In the genomic region with DNA sequence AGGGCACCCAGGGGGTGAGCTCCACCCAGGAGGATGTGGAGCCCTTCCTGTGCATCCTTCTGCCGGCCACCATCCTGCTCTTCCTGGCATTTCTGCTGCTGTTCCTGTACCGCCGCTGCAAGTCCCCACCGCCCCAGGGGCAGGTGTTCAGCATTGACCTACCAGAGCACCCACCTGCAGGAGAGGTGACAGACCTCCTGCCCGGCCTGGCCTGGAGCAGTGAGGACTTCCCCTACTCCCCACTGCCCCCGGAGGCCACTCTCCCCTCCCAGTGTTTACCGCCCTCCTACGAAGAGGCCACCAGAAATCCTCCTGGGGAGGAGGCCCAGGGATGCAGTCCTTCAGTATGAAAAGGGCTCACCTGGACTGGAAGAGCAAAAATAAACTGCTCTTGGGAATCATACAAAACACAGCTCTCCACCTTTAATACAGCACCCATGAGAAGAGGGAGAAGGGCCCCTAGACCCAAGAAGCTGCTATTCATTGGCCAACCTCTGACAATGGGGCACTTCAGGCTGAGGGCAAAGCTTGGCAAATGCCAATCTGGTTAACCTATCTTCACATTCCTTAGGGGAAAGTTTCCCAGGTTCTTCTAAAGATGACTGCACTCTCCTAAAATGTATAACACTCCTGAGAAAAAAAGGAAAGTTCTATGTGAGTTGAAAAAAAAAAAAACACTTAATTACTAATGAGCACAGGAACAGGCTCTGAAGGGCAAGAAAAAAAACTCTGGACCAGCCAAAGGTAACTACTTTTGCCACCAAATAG, we compare ENCODE assay signal across 22 cellular contexts. TPM values are rescaled to one million over a fixed set of nuclear protein-coding genes. Genes with fewer than 3 reads are reported as not detected.
DNase-seq lines count a peak whose midpoint lies in the region; ATAC-seq, FAIRE-seq and TF ChIP-seq lines count a peak whose summit lies in the region.
"Had no signal": no experiment of that assay in that cellular context is flagged by ENCODE, and none has a peak within 500 bp of the region (broad histone marks: within the 10 kb centered on the region; RNA-seq: fewer than 3 reads in every experiment).

No MANE protein-coding gene starts in this region.

- ATAC-seq in natural killer cell (no peak), pancreas (no peak)
- ATAC-seq: body of pancreas, gastrocnemius medialis, GM12878, left lobe of liver had no signal

- H3K27ac Mint-ChIP-seq in mesothelial cell of epicardium (peak overlapping the region; percentile 53), natural killer cell (no peak overlapping the region)
- H3K27ac Mint-ChIP-seq: activated CD4-positive, alpha-beta T cell treated with anti-CD3 and anti-CD28 coated beads, Interleukin-2, amount 10 ng/mL, durations not matched to agents 7 days and 5 days; activated naive CD4-positive, alpha-beta T cell treated with anti-CD3 and anti-CD28 coated beads for 36 hours had no signal

- H3K27me3 Mint-ChIP-seq in mesothelial cell of epicardium (ENCODE audit: low read depth) (no peaks in the 10 kb centered on the region), natural killer cell (ENCODE audit: low read depth in 2 of 2) (peaks cover 0 to 7% of the 10 kb centered on the region in 2 donors)

- H3K36me3 Mint-ChIP-seq in mesothelial cell of epicardium = no peaks in the 10 kb centered on the region
- H3K36me3 Mint-ChIP-seq in natural killer cell = no peaks in the 10 kb centered on the region

- DNase-seq in EH (ENCODE audit: low read depth) (peak; percentile 6), NCI-H146 (lab: John Stamatoyannopoulos, UW) (peak; percentile 98), ecto neural progenitor cell (ENCODE audit: low spot score) (peak; percentile 46), mesothelial cell of epicardium (ENCODE audit: low spot score in 2 of 2, unreplicated experiment in 2 of 2) (no peak), natural killer cell (no peak), pancreas (no peak)
- no peak for DNase-seq in activated CD8-positive, alpha-beta memory T cell treated with anti-CD3 and anti-CD28 coated beads, Interleukin-2, amount 50 U/mL, for 4 hours
- DNase-seq: activated CD4-positive, alpha-beta T cell treated with anti-CD3 and anti-CD28 coated beads, Interleukin-2, amount 10 ng/mL, durations not matched to agents 7 days and 5 days; activated naive CD4-positive, alpha-beta T cell treated with anti-CD3 and anti-CD28 coated beads for 36 hours; activated T-cell treated with anti-CD3 and anti-CD28 coated beads for 4 hours; body of pancreas; cortex of kidney; gastrocnemius medialis; GF-D8; NCI-H1436 treated with DMSO at 0.1 percent for 48 hours; NK-92 treated with Interleukin-12 subunit alpha and Interleukin-12 subunit beta, amount 100 ng/mL, for 24 hours had no signal

- no peaks in the 10 kb centered on the region for H3K9me3 Mint-ChIP-seq in mesothelial cell of epicardium
- no peaks in the 10 kb centered on the region for H3K9me3 Mint-ChIP-seq in natural killer cell
- H3K9me3 Mint-ChIP-seq: activated CD4-positive, alpha-beta T cell treated with anti-CD3 and anti-CD28 coated beads, Interleukin-2, amount 10 ng/mL, durations not matched to agents 7 days and 5 days; activated naive CD4-positive, alpha-beta T cell treated with anti-CD3 and anti-CD28 coated beads for 36 hours had no signal

- H3K4me1 Mint-ChIP-seq in mesothelial cell of epicardium = peaks cover 13% of the 10 kb centered on the region
- no peaks in the 10 kb centered on the region for H3K4me1 Mint-ChIP-seq in natural killer cell
- H3K4me1 Mint-ChIP-seq: activated CD4-positive, alpha-beta T cell treated with anti-CD3 and anti-CD28 coated beads, Interleukin-2, amount 10 ng/mL, durations not matched to agents 7 days and 5 days had no signal

- no peak for FAIRE-seq in pancreas (lab: Jason Lieb, UNC)
- FAIRE-seq: GM12878 had no signal

- peaks cover 0 to 9% (median 5%) of the 10 kb centered on the region in 3 donors for H3K4me1 ChIP-seq in pancreas
- H3K4me1 ChIP-seq: gastrocnemius medialis had no signal

- no peak for TF ChIP-seq CTCF in mesothelial cell of epicardium (IDR thresholded peaks at IDR 0.05; ENCODE audit: unreplicated experiment)
- TF ChIP-seq CTCF in natural killer cell (IDR thresholded peaks at IDR 0.05) = no peak
- TF ChIP-seq CTCF in pancreas (IDR thresholded peaks at IDR 0.05) = no peak

- H3K4me3 Mint-ChIP-seq in mesothelial cell of epicardium = no peak overlapping the region
- no peak overlapping the region for H3K4me3 Mint-ChIP-seq in natural killer cell
- H3K4me3 Mint-ChIP-seq: activated CD4-positive, alpha-beta T cell treated with anti-CD3 and anti-CD28 coated beads, Interleukin-2, amount 10 ng/mL, durations not matched to agents 7 days and 5 days; activated naive CD4-positive, alpha-beta T cell treated with anti-CD3 and anti-CD28 coated beads for 36 hours had no signal

- H3K36me3 ChIP-seq in pancreas = no peaks in the 10 kb centered on the region
- H3K36me3 ChIP-seq: gastrocnemius medialis had no signal

- H3K27me3 ChIP-seq in pancreas = no peaks in the 10 kb centered on the region
- H3K27me3 ChIP-seq: body of pancreas, gastrocnemius medialis had no signal

- no peak overlapping the region for H3K27ac ChIP-seq in pancreas
- H3K27ac ChIP-seq: body of pancreas, epithelial cell of prostate, gastrocnemius medialis, RWPE1 had no signal

- 90 to 95% methylated on average over 8 of the region's 8 CpGs for WGBS in pancreas, 2 donors

- intact Hi-C loops in natural killer cell (cut with micrococcal nuclease) (no loop called here), pancreas (cut with DNase I) (no loop called here)

- no peaks in the 10 kb centered on the region for H3K9me3 ChIP-seq in pancreas
- H3K9me3 ChIP-seq: body of pancreas, gastrocnemius medialis had no signal

- no peak overlapping the region for H3K4me3 ChIP-seq in pancreas
- H3K4me3 ChIP-seq: body of pancreas, gastrocnemius medialis, GM12878 had no signal

RNA-seq across cellular contexts. Expression of gene SMIM28, which starts 5.0 kb away (rescaled TPM):
- total RNA-seq in mesothelial cell of epicardium (not detected in 3 replicates), natural killer cell (not detected), pancreas (not detected)
- not detected for polyA plus RNA-seq in pancreas
- total RNA-seq: activated CD4-positive, alpha-beta T cell treated with anti-CD3 and anti-CD28 coated beads, Interleukin-2, amount 10 ng/mL, durations not matched to agents 7 days and 5 days; activated naive CD4-positive, alpha-beta T cell treated with anti-CD3 and anti-CD28 coated beads for 36 hours; body of pancreas; gastrocnemius medialis; GM12878; left lobe of liver; osteocyte; urinary bladder had no signal
- polyA plus RNA-seq: GM12878, urinary bladder had no signal

RNA-seq across cellular contexts. Expression of gene HEBP2, which starts 21.3 kb away (rescaled TPM):
- total RNA-seq in mesothelial cell of epicardium (53.4 to 61.5 TPM (median 53.7 TPM) in 3 replicates), natural killer cell (10 to 100 TPM; 14.2 to 18.6 (median 15.2) TPM), pancreas (10 to 100 TPM; 26.5 to 34.0 (median 30.7) TPM)
- polyA plus RNA-seq in pancreas = 10 to 100 TPM; 10.7 to 18.8 TPM

Comparison
In these comparisons a context has a peak if more than half of its experiments do, and no peak if none do; other contexts are left out.
1. DNase-seq: peak in EH (single experiment), NCI-H146 (single experiment) and ecto neural progenitor cell (single experiment); none in mesothelial cell of epicardium (0 of 2), natural killer cell (single experiment), pancreas (0 of 6) and activated CD8-positive, alpha-beta memory T cell treated with anti-CD3 and anti-CD28 coated beads, Interleukin-2, amount 50 U/mL, for 4 hours (single experiment).